ENCODE assay signal across 19 cellular contexts in the genomic region with DNA sequence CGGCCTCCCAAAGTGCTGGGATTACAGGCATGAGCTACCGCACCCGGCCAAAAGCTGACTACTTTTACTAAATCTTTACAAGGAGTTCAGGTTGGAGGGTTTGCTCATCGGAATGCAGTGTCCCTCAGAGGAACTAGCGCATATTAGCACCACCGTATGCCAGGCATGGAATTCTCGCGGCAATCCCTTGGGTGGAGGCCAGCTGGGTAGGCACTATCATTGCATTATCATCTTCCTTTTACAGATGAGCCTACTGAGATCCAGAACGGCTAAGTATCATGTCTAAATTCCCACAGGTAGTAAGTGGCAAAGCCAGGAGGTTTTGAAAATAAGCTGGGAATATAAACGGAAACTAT. TPM values are rescaled to one million over a fixed set of nuclear protein-coding genes. Genes with fewer than 3 reads are reported as not detected.
"Had no signal": no experiment of that assay in that cellular context is flagged by ENCODE, and none has a peak within 500 bp of the region (broad histone marks: within the 10 kb centered on the region; RNA-seq: fewer than 3 reads in every experiment).

No MANE protein-coding gene starts in this region.

- H3K4me1 Mint-ChIP-seq: activated B cell treated with CpG ODN at 0.5 μM for 24 hours; activated naive CD4-positive, alpha-beta T cell treated with anti-CD3 and anti-CD28 coated beads, Interleukin-2, amount 50 U/mL, for 24 hours; central memory CD8-positive, alpha-beta T cell had no signal

- H3K4me3 ChIP-seq: body of pancreas, gastrocnemius medialis, heart right ventricle, lower lobe of right lung, psoas muscle, sigmoid colon, tibial nerve had no signal

- H3K4me1 ChIP-seq: body of pancreas, gastrocnemius medialis, heart right ventricle, lower lobe of right lung, psoas muscle, sigmoid colon, tibial nerve had no signal

- H3K9me3 Mint-ChIP-seq: activated B cell treated with CpG ODN at 0.5 μM for 24 hours; activated naive CD4-positive, alpha-beta T cell treated with anti-CD3 and anti-CD28 coated beads, Interleukin-2, amount 50 U/mL, for 24 hours; central memory CD8-positive, alpha-beta T cell had no signal

- H3K27ac Mint-ChIP-seq: activated B cell treated with CpG ODN at 0.5 μM for 24 hours; activated naive CD4-positive, alpha-beta T cell treated with anti-CD3 and anti-CD28 coated beads, Interleukin-2, amount 50 U/mL, for 24 hours; naive thymus-derived CD4-positive, alpha-beta T cell; stimulated activated naive B cell treated with anti-CD40 and anti-IgM and Interleukin-4, amounts not matched to agents 10 μg/mL and 1 μg/mL and 100 μg/mL, for 72 hours had no signal

- DNase-seq: activated B cell treated with CpG ODN at 0.5 μM for 24 hours; activated CD4-positive, alpha-beta T cell treated with anti-CD3 and anti-CD28 coated beads, Interleukin-2, amount 50 U/mL, for 1 hour; amniotic stem cell; cortex of kidney; effector CD8-positive, alpha-beta T cell; gastrocnemius medialis; heart right ventricle; kidney glomerular epithelial cell; lower lobe of right lung; psoas muscle; sigmoid colon; stimulated activated CD4-positive, alpha-beta T cell treated with anti-CD3 and anti-CD28 coated beads, Interleukin-2, amount 100 ng/mL, for 24 hours; stimulated activated naive B cell treated with anti-CD40 and anti-IgM and Interleukin-4, amounts not matched to agents 10 μg/mL and 1 μg/mL and 100 μg/mL, for 72 hours had no signal

- H3K4me3 Mint-ChIP-seq: activated B cell treated with CpG ODN at 0.5 μM for 24 hours; activated naive CD4-positive, alpha-beta T cell treated with anti-CD3 and anti-CD28 coated beads, Interleukin-2, amount 50 U/mL, for 24 hours; central memory CD8-positive, alpha-beta T cell; stimulated activated naive B cell treated with anti-CD40 and anti-IgM and Interleukin-4, amounts not matched to agents 10 μg/mL and 1 μg/mL and 100 μg/mL, for 72 hours had no signal

- ATAC-seq: body of pancreas; gastrocnemius medialis; heart right ventricle; lower lobe of right lung; naive thymus-derived CD4-positive, alpha-beta T cell; psoas muscle; stimulated activated naive B cell treated with anti-CD40 and anti-IgM and Interleukin-4, amounts not matched to agents 10 μg/mL and 1 μg/mL and 100 μg/mL, for 72 hours had no signal

- H3K9me3 ChIP-seq: body of pancreas, gastrocnemius medialis, lower lobe of right lung, psoas muscle, sigmoid colon, tibial nerve had no signal

- H3K36me3 Mint-ChIP-seq: activated naive CD4-positive, alpha-beta T cell treated with anti-CD3 and anti-CD28 coated beads, Interleukin-2, amount 50 U/mL, for 24 hours; naive thymus-derived CD4-positive, alpha-beta T cell; stimulated activated naive B cell treated with anti-CD40 and anti-IgM and Interleukin-4, amounts not matched to agents 10 μg/mL and 1 μg/mL and 100 μg/mL, for 72 hours had no signal

- H3K36me3 ChIP-seq: gastrocnemius medialis, heart right ventricle, lower lobe of right lung, sigmoid colon, tibial nerve had no signal

RNA-seq across cellular contexts. Expression of a gene that starts 6.1 kb away (rescaled TPM):
- total RNA-seq: activated B cell treated with CpG ODN at 0.5 μM for 24 hours; body of pancreas; gastrocnemius medialis; heart right ventricle; lower lobe of right lung; naive thymus-derived CD4-positive, alpha-beta T cell; psoas muscle; sigmoid colon; subcutaneous adipose tissue; tibial nerve had no signal
